21 cellular contexts compared by ENCODE assay signal in genomic region chr10:36817898-36818297, GRCh38.
DNase-seq lines count a peak whose midpoint lies in the region; ATAC-seq and TF ChIP-seq lines count a peak whose summit lies in the region.
"Had no signal": no experiment of that assay in that cellular context is flagged by ENCODE, and none has a peak within 500 bp of the region (broad histone marks: within the 10 kb centered on the region; RNA-seq: fewer than 3 reads in every experiment).

No MANE protein-coding gene starts in this region.

- H3K4me1 ChIP-seq in GM23338 (ENCODE audit: insufficient read depth): no peaks in the 10 kb centered on the region; the same call in 1 of the 2 replicates
- no peaks in the 10 kb centered on the region for H3K4me1 ChIP-seq in H9 (ENCODE audit: insufficient read depth, low read length)
- no peaks in the 10 kb centered on the region for H3K4me1 ChIP-seq in colonic mucosa
- H3K4me1 ChIP-seq in MM.1S (ENCODE audit: low read length): no peaks in the 10 kb centered on the region
- H3K4me1 ChIP-seq: BE2C had no signal

- no peak overlapping the region for H2BK5ac ChIP-seq in H9 (ENCODE audit: insufficient read length, low read length)

- H3K27me3 Mint-ChIP-seq in GM23338 (ENCODE audit: insufficient read depth, low read depth, poor library complexity): no peaks in the 10 kb centered on the region
- no peaks in the 10 kb centered on the region; the same call in 1 of the 2 replicates for H3K27me3 Mint-ChIP-seq in H9 (ENCODE audit: low read depth)
- no peaks in the 10 kb centered on the region; the same call in 1 of the 2 replicates for H3K27me3 Mint-ChIP-seq in WTC11 (ENCODE audit: low read depth)
- H3K27me3 Mint-ChIP-seq: CD4-positive, CD25-positive, alpha-beta regulatory T cell; CD8-positive, alpha-beta memory T cell had no signal

- no peak overlapping the region for H3K4ac ChIP-seq in H9 (ENCODE audit: low read depth, low read length)

- H4K20me1 ChIP-seq in GM23338 (replicated peaks; ENCODE audit: insufficient read depth): no peaks in the 10 kb centered on the region
- no peaks in the 10 kb centered on the region for H4K20me1 ChIP-seq in H9 (ENCODE audit: control insufficient read depth, insufficient read depth, insufficient read length)
- H4K20me1 ChIP-seq in MM.1S (ENCODE audit: insufficient read depth, low read length): no peaks in the 10 kb centered on the region

- H4K5ac ChIP-seq in H9 (ENCODE audit: insufficient read length, low read depth, low read length): no peak overlapping the region

- DNase-seq in GM23338 (ENCODE audit: low spot score) (peak; percentile 46), H9 (peak; percentile 45), WTC11 (ENCODE audit: low spot score) (peak; percentile 19), iPS-NIHi7 (ENCODE audit: extremely low spot score) (peak; percentile 12), SKM-1 (lab: John Stamatoyannopoulos, UW; ENCODE audit: unreplicated experiment) (no peak), colonic mucosa (no peak), MM.1S (no peak)
- DNase-seq: ACHN; BE2C; C1 segment of cervical spinal cord; CD4-positive, CD25-positive, alpha-beta regulatory T cell; CD8-positive, alpha-beta memory T cell; COR-L47; DMS 273 treated with DMSO at 0.1 percent for 48 hours; DMS53; DND-41; EL; HFFc6; KG1 had no signal

- intact Hi-C loops in colonic mucosa (cut with DNase I): no loop called here

- no peak overlapping the region for H2BK120ac ChIP-seq in H9 (ENCODE audit: low read depth, low read length, poor library complexity, severe bottlenecking)

- H3K27ac ChIP-seq in GM23338 (ENCODE audit: low read depth) (no peak overlapping the region), H9 (ENCODE audit: insufficient read length, low read depth, low read length) (no peak overlapping the region), colonic mucosa (no peak overlapping the region), MM.1S (ENCODE audit: low read length) (no peak overlapping the region)

- peak overlapping the region; percentile 58; the same call in 1 of the 2 replicates for H2AFZ ChIP-seq in GM23338
- H2AFZ ChIP-seq in H9 (ENCODE audit: low read length): no peak overlapping the region
- H2AFZ ChIP-seq in MM.1S (ENCODE audit: low read length): no peak overlapping the region

- no peak overlapping the region for H2BK12ac ChIP-seq in H9 (ENCODE audit: insufficient read length, low read depth, low read length)

- no peak overlapping the region for H3K4me3 ChIP-seq in GM23338
- no peak overlapping the region for H3K4me3 ChIP-seq in colonic mucosa
- no peak overlapping the region for H3K4me3 ChIP-seq in MM.1S (ENCODE audit: low read length)

- H2BK20ac ChIP-seq in H9 (ENCODE audit: low read depth, low read length, poor library complexity, severe bottlenecking): no peak overlapping the region

- H3K14ac ChIP-seq in H9 (ENCODE audit: insufficient read depth, low read length): no peak overlapping the region

- H4K8ac ChIP-seq in H9 (replicated peaks; ENCODE audit: insufficient read length, low read depth, low read length): no peak overlapping the region

- CTCF ChIA-PET in WTC11 (lab: Charles Lee): interaction anchor here (0.6 kb wide), 1 partner anchor 1674 kb away, joined by 3 read pairs; no protein-coding TSS in a partner anchor

- TF ChIP-seq CTCF in GM23338 (conservative IDR thresholded peaks at IDR 0.05; ENCODE audit: low read depth in 2 of 2) (peak in 1 of 2 experiments; percentile 31; a peak in 3 of 4 replicates), H9 (conservative IDR thresholded peaks at IDR 0.05) (no peak), WTC11 (IDR thresholded peaks at IDR 0.05) (no peak), colonic mucosa (IDR thresholded peaks at IDR 0.05) (no peak), MM.1S (IDR thresholded peaks at IDR 0.05; ENCODE audit: low read length) (no peak)

- H3K27ac Mint-ChIP-seq in GM23338: no peak overlapping the region
- H3K27ac Mint-ChIP-seq in H9: no peak overlapping the region
- H3K27ac Mint-ChIP-seq in WTC11: no peak overlapping the region
- H3K27ac Mint-ChIP-seq: CD4-positive, CD25-positive, alpha-beta regulatory T cell; CD8-positive, alpha-beta memory T cell; HFFc6 had no signal

- ATAC-seq in GM23338 (peak; percentile 62), WTC11 (peak; percentile 74), GM18861 (IDR thresholded peaks at IDR 0.05; ENCODE audit: unreplicated experiment) (no peak)
- ATAC-seq: HCT116 had no signal

- H4K91ac ChIP-seq in H9 (ENCODE audit: insufficient read length, low read depth, low read length): no peak overlapping the region

- H3K9ac ChIP-seq in H9 (ENCODE audit: extremely low read depth, insufficient read length, low read length) (no peak overlapping the region), colonic mucosa (ENCODE audit: low read depth in 2 of 2, low read length in 2 of 2) (no peak overlapping the region), MM.1S (ENCODE audit: low read length) (no peak overlapping the region)

- no peak overlapping the region for H2AK5ac ChIP-seq in H9 (ENCODE audit: insufficient read length, low read length)

- H3K9me2 ChIP-seq in GM23338 (ENCODE audit: insufficient read depth) (no peaks in the 10 kb centered on the region), MM.1S (replicated peaks; ENCODE audit: insufficient read depth, low read length) (no peaks in the 10 kb centered on the region)

- H3K4me3 Mint-ChIP-seq in GM23338: no peak overlapping the region
- no peak overlapping the region for H3K4me3 Mint-ChIP-seq in H9
- no peak overlapping the region for H3K4me3 Mint-ChIP-seq in WTC11
- H3K4me3 Mint-ChIP-seq: CD4-positive, CD25-positive, alpha-beta regulatory T cell; CD8-positive, alpha-beta memory T cell; HFFc6 had no signal

- H3F3A ChIP-seq in GM23338 (replicated peaks; ENCODE audit: low read depth) (no peaks in the 10 kb centered on the region), MM.1S (ENCODE audit: insufficient read depth, low read length) (no peaks in the 10 kb centered on the region)

- no peaks in the 10 kb centered on the region for H3K79me2 ChIP-seq in GM23338 (replicated peaks; ENCODE audit: insufficient read depth)
- H3K79me2 ChIP-seq in H9 (ENCODE audit: insufficient read depth, low read length): no peaks in the 10 kb centered on the region
- no peaks in the 10 kb centered on the region for H3K79me2 ChIP-seq in MM.1S (ENCODE audit: low read length)

- WGBS in H9 (ENCODE audit: extremely low coverage, insufficient read length, low lambda C conversion rate): no CpG with 5 or more reads among the region's 15 CpGs

- H3K4me1 Mint-ChIP-seq in GM23338 (no peaks in the 10 kb centered on the region), H9 (no peaks in the 10 kb centered on the region), WTC11 (no peaks in the 10 kb centered on the region)
- H3K4me1 Mint-ChIP-seq: CD4-positive, CD25-positive, alpha-beta regulatory T cell; CD8-positive, alpha-beta memory T cell had no signal

- H3K27me3 ChIP-seq in GM23338 (ENCODE audit: insufficient read depth) (no peaks in the 10 kb centered on the region), H9 (ENCODE audit: insufficient read depth, low read length) (no peaks in the 10 kb centered on the region), colonic mucosa (no peaks in the 10 kb centered on the region), MM.1S (replicated peaks; ENCODE audit: insufficient read depth, low read length) (no peaks in the 10 kb centered on the region)
- H3K27me3 ChIP-seq: BE2C had no signal

- H3K18ac ChIP-seq in H9 (ENCODE audit: insufficient read length, low read depth, low read length): no peak overlapping the region

- H3K23ac ChIP-seq in H9 (ENCODE audit: insufficient read length, low read depth, low read length): no peak overlapping the region

- no peaks in the 10 kb centered on the region for H3K36me3 ChIP-seq in GM23338 (ENCODE audit: insufficient read depth)
- no peaks in the 10 kb centered on the region for H3K36me3 ChIP-seq in colonic mucosa
- H3K36me3 ChIP-seq in MM.1S (replicated peaks; ENCODE audit: insufficient read depth, low read length): no peaks in the 10 kb centered on the region
- H3K36me3 ChIP-seq: BE2C had no signal

- H3K36me3 Mint-ChIP-seq in GM23338 (ENCODE audit: low read depth): peaks cover 3% of the 10 kb centered on the region; the same call in 1 of the 3 replicates
- H3K36me3 Mint-ChIP-seq in H9 (ENCODE audit: insufficient read depth in 1 of 3, low read depth in 3 of 3): no peaks in the 10 kb centered on the region
- H3K36me3 Mint-ChIP-seq in WTC11: peaks cover 4% of the 10 kb centered on the region
- H3K36me3 Mint-ChIP-seq: CD4-positive, CD25-positive, alpha-beta regulatory T cell; CD8-positive, alpha-beta memory T cell had no signal

- H3K56ac ChIP-seq in H9 (ENCODE audit: insufficient read length, low read depth, low read length): no peak overlapping the region

- H3K4me2 ChIP-seq in GM23338 (no peak overlapping the region), H9 (ENCODE audit: insufficient read depth, insufficient read length, low read length) (no peak overlapping the region), MM.1S (ENCODE audit: low read depth, low read length) (no peak overlapping the region)

- H3K9me3 ChIP-seq in H9 (ENCODE audit: control insufficient read depth, low read depth, low read length) (peaks cover 7% of the 10 kb centered on the region), colonic mucosa (no peaks in the 10 kb centered on the region), MM.1S (replicated peaks; ENCODE audit: insufficient read depth, low read length) (no peaks in the 10 kb centered on the region)
- H3K9me3 ChIP-seq: BE2C had no signal

- no peaks in the 10 kb centered on the region for H3K23me2 ChIP-seq in H9 (ENCODE audit: insufficient read length, low read depth, low read length, poor library complexity, severe bottlenecking)

- H3T11ph ChIP-seq in H9 (ENCODE audit: low read length): no peak overlapping the region

- no peak overlapping the region for H2BK15ac ChIP-seq in H9 (ENCODE audit: low read depth, low read length)

- H3K79me1 ChIP-seq in H9 (ENCODE audit: insufficient read depth, low read depth, low read length, poor library complexity, severe bottlenecking): no peaks in the 10 kb centered on the region

- H3K9me3 Mint-ChIP-seq in GM23338 (peaks cover 22% of the 10 kb centered on the region), H9 (peaks cover 5 to 59% of the 10 kb centered on the region in 2 experiments), WTC11 (peaks cover 30% of the 10 kb centered on the region)

- POLR2A ChIA-PET in WTC11 (lab: Charles Lee): no interaction called here

TF ChIP-seq in WTC11, 78 proteins besides CTCF, POLR2A, EP300 and RAD21:
- TF ChIP-seq SOX15 (CRISPR knock-in tag; IDR thresholded peaks at IDR 0.05): no peak
- TF ChIP-seq ZNF138 (CRISPR knock-in tag; conservative IDR thresholded peaks at IDR 0.05): no peak
- TF ChIP-seq FOXK1 (CRISPR knock-in tag; IDR thresholded peaks at IDR 0.05): no peak
- TF ChIP-seq, protein P1, sequence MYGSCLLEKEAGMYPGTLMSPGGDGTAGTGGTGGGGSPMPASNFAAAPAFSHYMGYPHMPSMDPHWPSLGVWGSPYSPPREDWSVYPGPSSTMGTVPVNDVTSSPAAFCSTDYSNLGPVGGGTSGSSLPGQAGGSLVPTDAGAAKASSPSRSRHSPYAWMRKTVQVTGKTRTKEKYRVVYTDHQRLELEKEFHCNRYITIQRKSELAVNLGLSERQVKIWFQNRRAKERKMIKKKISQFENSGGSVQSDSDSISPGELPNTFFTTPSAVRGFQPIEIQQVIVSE (CRISPR knock-in tag; IDR thresholded peaks at IDR 0.05; ENCODE audit: borderline replicate concordance): no peak
- no peak for TF ChIP-seq HMGA2 (CRISPR knock-in tag; IDR thresholded peaks at IDR 0.05)

Comparison
In these comparisons a context has a peak if more than half of its experiments do, and no peak if none do; other contexts are left out.
1. DNase-seq: peak in GM23338 (single experiment), H9 (single experiment), WTC11 (single experiment) and iPS-NIHi7 (single experiment); none in SKM-1 (single experiment), colonic mucosa (single experiment) and MM.1S (single experiment).